Comparison of ENCODE assay signal across 1 cellular context in the genomic region with DNA sequence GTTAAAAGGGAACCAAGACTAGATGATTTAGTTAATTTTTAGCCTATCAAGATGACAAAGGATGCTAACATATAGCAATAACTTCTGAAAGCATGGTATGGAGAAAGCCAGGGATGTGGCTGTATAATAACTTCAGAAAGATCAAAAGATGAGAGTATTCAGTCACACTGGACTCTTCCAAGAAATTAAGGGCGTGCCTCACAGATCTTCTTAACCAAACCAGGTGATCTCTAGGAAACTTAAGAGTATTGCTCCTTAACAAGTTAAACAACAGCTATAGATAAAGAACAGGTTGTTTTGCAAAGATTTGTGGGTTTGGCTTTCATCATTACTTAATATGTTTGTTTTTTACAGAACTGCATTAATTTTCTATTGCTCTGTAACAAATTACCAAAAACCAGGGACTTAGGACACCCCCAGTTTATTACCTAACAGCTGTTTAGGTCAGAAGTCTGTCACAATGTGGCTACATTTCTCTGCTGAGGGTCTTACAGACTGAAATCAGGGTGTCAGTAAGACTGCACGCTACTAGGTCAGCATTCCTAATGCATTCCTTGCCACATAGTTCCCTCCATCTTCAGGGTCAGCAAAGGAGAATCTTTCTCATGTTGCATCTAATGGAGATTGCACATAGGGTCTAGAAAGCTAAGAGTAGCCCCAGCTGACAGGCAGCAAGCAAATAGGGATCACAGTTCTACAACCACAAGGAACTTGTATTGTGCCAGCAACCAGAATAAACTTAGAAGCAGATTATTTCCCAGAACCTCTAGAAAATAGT.
TF ChIP-seq lines count a peak whose summit lies in the region.

No MANE protein-coding gene starts in this region.

TF ChIP-seq in GM12878, 131 proteins besides CTCF, POLR2A, EP300 and RAD21 (continued from another document):
- TF ChIP-seq, protein P1, sequence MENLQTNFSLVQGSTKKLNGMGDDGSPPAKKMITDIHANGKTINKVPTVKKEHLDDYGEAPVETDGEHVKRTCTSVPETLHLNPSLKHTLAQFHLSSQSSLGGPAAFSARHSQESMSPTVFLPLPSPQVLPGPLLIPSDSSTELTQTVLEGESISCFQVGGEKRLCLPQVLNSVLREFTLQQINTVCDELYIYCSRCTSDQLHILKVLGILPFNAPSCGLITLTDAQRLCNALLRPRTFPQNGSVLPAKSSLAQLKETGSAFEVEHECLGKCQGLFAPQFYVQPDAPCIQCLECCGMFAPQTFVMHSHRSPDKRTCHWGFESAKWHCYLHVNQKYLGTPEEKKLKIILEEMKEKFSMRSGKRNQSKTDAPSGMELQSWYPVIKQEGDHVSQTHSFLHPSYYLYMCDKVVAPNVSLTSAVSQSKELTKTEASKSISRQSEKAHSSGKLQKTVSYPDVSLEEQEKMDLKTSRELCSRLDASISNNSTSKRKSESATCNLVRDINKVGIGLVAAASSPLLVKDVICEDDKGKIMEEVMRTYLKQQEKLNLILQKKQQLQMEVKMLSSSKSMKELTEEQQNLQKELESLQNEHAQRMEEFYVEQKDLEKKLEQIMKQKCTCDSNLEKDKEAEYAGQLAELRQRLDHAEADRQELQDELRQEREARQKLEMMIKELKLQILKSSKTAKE (IDR thresholded peaks at IDR 0.05; ENCODE audit: low read depth, poor library complexity, severe bottlenecking), result no peak
- TF ChIP-seq ZNF384 (IDR thresholded peaks at IDR 0.05; ENCODE audit: borderline replicate concordance, low read depth, low read length), result no peak
- TF ChIP-seq SMAD1 (IDR thresholded peaks at IDR 0.05; ENCODE audit: low read depth, partially characterized antibody), result no peak
- TF ChIP-seq YBX1 (IDR thresholded peaks at IDR 0.05), result no peak
- TF ChIP-seq FOS (IDR thresholded peaks at IDR 0.05; ENCODE audit: borderline replicate concordance, extremely low read depth, insufficient read length), result no peak
- TF ChIP-seq, protein P2, sequence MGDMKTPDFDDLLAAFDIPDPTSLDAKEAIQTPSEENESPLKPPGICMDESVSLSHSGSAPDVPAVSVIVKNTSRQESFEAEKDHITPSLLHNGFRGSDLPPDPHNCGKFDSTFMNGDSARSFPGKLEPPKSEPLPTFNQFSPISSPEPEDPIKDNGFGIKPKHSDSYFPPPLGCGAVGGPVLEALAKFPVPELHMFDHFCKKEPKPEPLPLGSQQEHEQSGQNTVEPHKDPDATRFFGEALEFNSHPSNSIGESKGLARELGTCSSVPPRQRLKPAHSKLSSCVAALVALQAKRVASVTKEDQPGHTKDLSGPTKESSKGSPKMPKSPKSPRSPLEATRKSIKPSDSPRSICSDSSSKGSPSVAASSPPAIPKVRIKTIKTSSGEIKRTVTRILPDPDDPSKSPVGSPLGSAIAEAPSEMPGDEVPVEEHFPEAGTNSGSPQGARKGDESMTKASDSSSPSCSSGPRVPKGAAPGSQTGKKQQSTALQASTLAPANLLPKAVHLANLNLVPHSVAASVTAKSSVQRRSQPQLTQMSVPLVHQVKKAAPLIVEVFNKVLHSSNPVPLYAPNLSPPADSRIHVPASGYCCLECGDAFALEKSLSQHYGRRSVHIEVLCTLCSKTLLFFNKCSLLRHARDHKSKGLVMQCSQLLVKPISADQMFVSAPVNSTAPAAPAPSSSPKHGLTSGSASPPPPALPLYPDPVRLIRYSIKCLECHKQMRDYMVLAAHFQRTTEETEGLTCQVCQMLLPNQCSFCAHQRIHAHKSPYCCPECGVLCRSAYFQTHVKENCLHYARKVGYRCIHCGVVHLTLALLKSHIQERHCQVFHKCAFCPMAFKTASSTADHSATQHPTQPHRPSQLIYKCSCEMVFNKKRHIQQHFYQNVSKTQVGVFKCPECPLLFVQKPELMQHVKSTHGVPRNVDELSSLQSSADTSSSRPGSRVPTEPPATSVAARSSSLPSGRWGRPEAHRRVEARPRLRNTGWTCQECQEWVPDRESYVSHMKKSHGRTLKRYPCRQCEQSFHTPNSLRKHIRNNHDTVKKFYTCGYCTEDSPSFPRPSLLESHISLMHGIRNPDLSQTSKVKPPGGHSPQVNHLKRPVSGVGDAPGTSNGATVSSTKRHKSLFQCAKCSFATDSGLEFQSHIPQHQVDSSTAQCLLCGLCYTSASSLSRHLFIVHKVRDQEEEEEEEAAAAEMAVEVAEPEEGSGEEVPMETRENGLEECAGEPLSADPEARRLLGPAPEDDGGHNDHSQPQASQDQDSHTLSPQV (IDR thresholded peaks at IDR 0.05), result no peak
- TF ChIP-seq MYB (IDR thresholded peaks at IDR 0.05; ENCODE audit: borderline replicate concordance, low read depth, low read length), result no peak
- TF ChIP-seq FOXK2 (IDR thresholded peaks at IDR 0.05), result no peak
